In genomic region chr4:42736538-42736937, GRCh38 we compare ENCODE assay signal across 27 cellular contexts.
"Had no signal": no experiment of that assay in that cellular context is flagged by ENCODE, and none has a peak within 500 bp of the region (broad histone marks: within the 10 kb centered on the region; RNA-seq: fewer than 3 reads in every experiment).

No MANE protein-coding gene starts in this region.

- H3K4me1 Mint-ChIP-seq: activated CD4-positive, alpha-beta T cell treated with anti-CD3 and anti-CD28 coated beads, Interleukin-2, amount 10 ng/mL, durations not matched to agents 24 days and 14 days; activated T-helper 17 cell treated with anti-CD3 and anti-CD28 coated beads, Interleukin-2, amount 50 U/mL, for 72 hours had no signal

- H3K4me3 Mint-ChIP-seq: activated CD4-positive, alpha-beta T cell treated with anti-CD3 and anti-CD28 coated beads, Interleukin-2, amount 10 ng/mL, durations not matched to agents 24 days and 14 days; activated CD8-positive, alpha-beta T cell treated with anti-CD3 and anti-CD28 coated beads for 36 hours; activated naive CD4-positive, alpha-beta T cell treated with anti-CD3 and anti-CD28 coated beads for 36 hours; activated T-cell treated with anti-CD3 and anti-CD28 coated beads, Interleukin-2, amount 50 U/mL, for 72 hours; activated T-helper 17 cell treated with anti-CD3 and anti-CD28 coated beads, Interleukin-2, amount 50 U/mL, for 72 hours had no signal

- H3K27ac Mint-ChIP-seq: activated CD4-positive, alpha-beta T cell treated with anti-CD3 and anti-CD28 coated beads, Interleukin-2, amount 10 ng/mL, durations not matched to agents 24 days and 14 days; activated CD8-positive, alpha-beta T cell treated with anti-CD3 and anti-CD28 coated beads for 36 hours; activated naive CD4-positive, alpha-beta T cell treated with anti-CD3 and anti-CD28 coated beads for 36 hours; activated naive CD4-positive, alpha-beta T cell treated with anti-CD3 and anti-CD28 coated beads, Interleukin-2, amount 50 U/mL, for 72 hours; activated T-cell treated with anti-CD3 and anti-CD28 coated beads, Interleukin-2, amount 50 U/mL, for 72 hours; activated T-helper 17 cell treated with anti-CD3 and anti-CD28 coated beads, Interleukin-2, amount 50 U/mL, for 72 hours had no signal

- H3K27me3 Mint-ChIP-seq: activated CD4-positive, alpha-beta T cell treated with anti-CD3 and anti-CD28 coated beads, Interleukin-2, amount 10 ng/mL, durations not matched to agents 24 days and 14 days; activated CD8-positive, alpha-beta T cell treated with anti-CD3 and anti-CD28 coated beads for 36 hours had no signal

- DNase-seq: activated CD4-positive, alpha-beta T cell treated with anti-CD3 and anti-CD28 coated beads, Interleukin-2, amount 10 ng/mL, durations not matched to agents 24 days and 14 days; activated CD4-positive, alpha-beta T cell treated with anti-CD3 and anti-CD28 coated beads, Interleukin-2, amount 50 U/mL, for 4 hours; activated CD4-positive, CD25-positive, alpha-beta regulatory T cell; activated CD8-positive, alpha-beta T cell treated with anti-CD3 and anti-CD28 coated beads for 36 hours; activated gamma-delta T cell treated with Interleukin-2 at 50 U/mL for 16 hours; activated naive CD4-positive, alpha-beta T cell treated with anti-CD3 and anti-CD28 coated beads for 36 hours; activated T-cell treated with anti-CD3 and anti-CD28 coated beads, Interleukin-2, amount 50 U/mL, for 1 hour; activated T-cell treated with anti-CD3 and anti-CD28 coated beads, Interleukin-2, amount 50 U/mL, for 72 hours; adrenal gland; body of pancreas; Karpas-422; KBM-7; NCI-H1105; NCI-H1417 treated with DMSO at 0.1 percent for 48 hours; NCI-H1930; NCI-H2081 treated with DMSO at 0.1 percent for 48 hours; NCI-H226; NCI-H446 treated with DMSO at 0.1 percent for 48 hours; NCI-H524; NCI-H69; SHP77; SJCRH30; T1000; WERI-Rb-1 had no signal

- ATAC-seq: activated CD8-positive, alpha-beta T cell treated with anti-CD3 and anti-CD28 coated beads for 36 hours; activated naive CD4-positive, alpha-beta T cell treated with anti-CD3 and anti-CD28 coated beads, Interleukin-2, amount 50 U/mL, for 72 hours; activated T-cell treated with anti-CD3 and anti-CD28 coated beads, Interleukin-2, amount 50 U/mL, for 72 hours; activated T-helper 17 cell treated with anti-CD3 and anti-CD28 coated beads, Interleukin-2, amount 50 U/mL, for 72 hours; body of pancreas; Panc1 had no signal
